ENCODE assay signal across 9 cellular contexts in the genomic region with DNA sequence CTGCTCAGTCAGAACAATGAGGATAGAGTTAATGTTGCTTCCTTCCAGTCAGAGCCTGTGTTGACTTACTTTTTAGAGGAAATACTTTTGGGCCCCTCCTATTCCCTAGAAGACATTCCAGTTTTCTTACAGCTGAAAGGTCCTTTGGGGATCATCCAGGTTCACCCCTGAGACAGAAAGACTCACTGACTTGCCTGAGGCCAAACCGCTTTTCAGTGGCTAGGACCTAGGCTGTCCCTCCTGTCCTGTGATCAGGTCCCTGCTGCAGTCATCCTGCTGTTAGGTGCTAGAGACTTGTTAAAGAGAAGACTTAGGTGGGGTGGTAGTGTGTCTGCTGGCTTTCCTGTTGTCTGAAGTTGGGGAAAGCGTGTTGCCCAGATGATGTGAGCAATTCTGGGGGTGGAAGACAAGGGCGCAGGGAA. TPM values are rescaled to one million over a fixed set of nuclear protein-coding genes. Genes with fewer than 3 reads are reported as not detected.
DNase-seq lines count a peak whose midpoint lies in the region; ATAC-seq, FAIRE-seq and TF ChIP-seq lines count a peak whose summit lies in the region.
"Had no signal": no experiment of that assay in that cellular context is flagged by ENCODE, and none has a peak within 500 bp of the region (broad histone marks: within the 10 kb centered on the region; RNA-seq: fewer than 3 reads in every experiment).

No MANE protein-coding gene starts in this region.

- DNase-seq in ELR (ENCODE audit: low read depth) (peak; percentile 36), T-helper 17 cell (no peak), fibroblast of pulmonary artery (ENCODE audit: low read depth) (peak; percentile 60), renal cortical epithelial cell (ENCODE audit: low read depth) (peak; percentile 45), RCC 7860 (ENCODE audit: low spot score) (no peak), T-helper 9 cell (no peak)
- DNase-seq: NCI-H1048 had no signal

- peak overlapping the region; percentile 68 for H3K4me3 Mint-ChIP-seq in T-helper 17 cell

- H3K36me3 Mint-ChIP-seq in T-helper 17 cell (ENCODE audit: low read depth): peaks cover 4% of the 10 kb centered on the region

- ATAC-seq in T-helper 17 cell (no peak), HG02981 (IDR thresholded peaks at IDR 0.05; ENCODE audit: unreplicated experiment) (no peak), HG03521 (IDR thresholded peaks at IDR 0.05; ENCODE audit: unreplicated experiment) (no peak)

- FAIRE-seq in RCC 7860 (lab: Jason Lieb, UNC): no peak

- no peaks in the 10 kb centered on the region for H3K27me3 Mint-ChIP-seq in T-helper 17 cell

- TF ChIP-seq CTCF in fibroblast of pulmonary artery (IDR thresholded peaks at IDR 0.05; ENCODE audit: low read length, missing control alignments): no peak

- H3K4me1 Mint-ChIP-seq in T-helper 17 cell: peaks cover 75% of the 10 kb centered on the region

- H3K4me3 ChIP-seq in fibroblast of pulmonary artery (replicated peaks; ENCODE audit: low read depth, low read length): no peak overlapping the region

- H3K9me3 ChIP-seq in T-helper 17 cell (ENCODE audit: control insufficient read depth, low read length, poor library complexity, severe bottlenecking): no peaks in the 10 kb centered on the region

- H3K27ac Mint-ChIP-seq in T-helper 17 cell: peak overlapping the region; percentile 85

RNA-seq across cellular contexts. Expression of a gene that starts 39.6 kb away (rescaled TPM):
- total RNA-seq in T-helper 17 cell (100 to 1,000 TPM in 1 of 2 donors, 10 to 100 TPM in 1; 94.7 to 101 TPM), renal cortical epithelial cell (20.8 and 34.2 TPM in 2 replicates)

Comparison
In these comparisons a context has a peak if more than half of its experiments do, and no peak if none do; other contexts are left out.
1. DNase-seq: peak in ELR (single experiment), fibroblast of pulmonary artery (single experiment) and renal cortical epithelial cell (single experiment); none in T-helper 17 cell (0 of 3), RCC 7860 (single experiment) and T-helper 9 cell (single experiment).